ENCODE assay signal across 23 cellular contexts in the genomic region with DNA sequence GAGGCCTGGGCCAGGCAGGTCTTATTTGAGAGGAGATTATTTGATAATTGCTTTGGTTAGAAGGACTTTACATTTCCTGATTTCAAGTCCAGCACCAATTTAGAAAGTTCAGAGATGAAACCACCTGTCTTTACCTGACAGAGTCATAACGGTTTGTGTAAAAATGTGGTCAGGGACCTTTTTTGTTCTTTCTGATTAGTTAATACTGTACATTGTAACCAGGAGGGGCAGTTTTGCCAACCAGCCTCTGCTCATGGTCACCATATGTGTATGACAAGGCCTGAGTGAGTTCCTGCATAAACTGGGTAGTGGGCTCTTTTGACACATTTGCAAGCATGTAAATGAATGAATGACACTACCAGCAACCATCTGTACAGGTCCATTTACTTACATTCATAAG.
"Had no signal": no experiment of that assay in that cellular context is flagged by ENCODE, and none has a peak within 500 bp of the region (broad histone marks: within the 10 kb centered on the region; RNA-seq: fewer than 3 reads in every experiment).

No MANE protein-coding gene starts in this region.

- H3K4me3 ChIP-seq: neural progenitor cell, ovary, psoas muscle, right lobe of liver, sigmoid colon, stomach, thoracic aorta, thyroid gland, tibial nerve, upper lobe of left lung, vagina had no signal

- DNase-seq: occipital lobe; ovary; posterior cingulate gyrus; psoas muscle; right cardiac atrium; right lobe of liver; sigmoid colon; small intestine; stimulated activated CD4-positive, alpha-beta T cell treated with anti-CD3 and anti-CD28 coated beads, Interleukin-15, amount 100 ng/mL, for 24 hours; stimulated activated CD4-positive, alpha-beta T cell treated with anti-CD3 and anti-CD28 coated beads, Interleukin-2, amount 100 ng/mL, for 24 hours; stimulated activated CD4-positive, alpha-beta T cell treated with anti-CD3 and anti-CD28 coated beads, Interleukin-2, amount 100 ng/mL, for 48 hours; stimulated activated CD4-positive, alpha-beta T cell treated with anti-CD3 and anti-CD28 coated beads, Interleukin-4, amount 100 ng/mL, for 24 hours; stimulated activated naive B cell treated with anti-CD40 and anti-IgM and Interleukin-4, amounts not matched to agents 10 μg/mL and 1 μg/mL and 100 μg/mL, for 72 hours; stimulated activated naive CD4-positive, alpha-beta T cell treated with Interleukin-2 at 50 U/mL for 16 hours; stomach; thyroid gland; trophoblast cell; upper lobe of left lung had no signal

- ATAC-seq: right cardiac atrium; right lobe of liver; stimulated activated effector memory CD8-positive, alpha-beta T cell treated with anti-CD3 and anti-CD28 coated beads, Interleukin-12 subunit alpha, Interleukin-12 subunit beta, amount 100 ng/mL, for 72 hours; stimulated activated naive B cell treated with anti-CD40 and anti-IgM and Interleukin-4, amounts not matched to agents 10 μg/mL and 1 μg/mL and 100 μg/mL, for 72 hours had no signal
